15 cellular contexts compared by ENCODE assay signal in genomic region chr12:47777151-47777550, GRCh38. TPM values are rescaled to one million over a fixed set of nuclear protein-coding genes. Genes with fewer than 3 reads are reported as not detected.
DNase-seq lines count a peak whose midpoint lies in the region; ATAC-seq and TF ChIP-seq lines count a peak whose summit lies in the region.
"Had no signal": no experiment of that assay in that cellular context is flagged by ENCODE, and none has a peak within 500 bp of the region (broad histone marks: within the 10 kb centered on the region; RNA-seq: fewer than 3 reads in every experiment).

No MANE protein-coding gene starts in this region.

- no peaks in the 10 kb centered on the region for H3K9me3 Mint-ChIP-seq in activated T-cell treated with anti-CD3 and anti-CD28 coated beads, Interleukin-2, amount 50 U/mL, for 4 hours
- H3K9me3 Mint-ChIP-seq: activated B cell treated with CpG ODN at 0.5 μM for 24 hours; activated T-cell treated with anti-CD3 and anti-CD28 coated beads, Interleukin-2, amount 50 U/mL, for 72 hours; naive B cell had no signal

- TF ChIP-seq CTCF in HL-60 (IDR thresholded peaks at IDR 0.05; ENCODE audit: insufficient read depth, low read length) = no peak
- no peak for TF ChIP-seq CTCF in adrenal gland (IDR thresholded peaks at IDR 0.05)

- no peak for ATAC-seq in GM21576 (IDR thresholded peaks at IDR 0.05; ENCODE audit: unreplicated experiment)
- ATAC-seq in activated T-cell treated with anti-CD3 and anti-CD28 coated beads, Interleukin-2, amount 50 U/mL, for 4 hours = no peak
- ATAC-seq: activated T-cell treated with anti-CD3 and anti-CD28 coated beads, Interleukin-2, amount 50 U/mL, for 72 hours had no signal

- H3K4me3 ChIP-seq in HL-60 (replicated peaks; ENCODE audit: insufficient read depth, low read length) (no peak overlapping the region), adrenal gland (no peak overlapping the region), mesodermal cell (ENCODE audit: extremely low read depth, insufficient read depth, low read length, poor library complexity, severe bottlenecking) (no peak overlapping the region)

- H3K27me3 ChIP-seq in HL-60 (ENCODE audit: insufficient read depth, poor library complexity, severe bottlenecking) = no peaks in the 10 kb centered on the region
- H3K27me3 ChIP-seq in adrenal gland = no peaks in the 10 kb centered on the region

- no peaks in the 10 kb centered on the region for H3K27me3 Mint-ChIP-seq in activated T-cell treated with anti-CD3 and anti-CD28 coated beads, Interleukin-2, amount 50 U/mL, for 4 hours (ENCODE audit: low read depth)
- H3K27me3 Mint-ChIP-seq: activated B cell treated with CpG ODN at 0.5 μM for 24 hours, naive B cell had no signal

- H3K27ac ChIP-seq in HL-60 (replicated peaks) = peak overlapping the region; percentile 55
- peak overlapping the region; percentile 24 to 83 (median 72) for H3K27ac ChIP-seq in adrenal gland
- peak overlapping the region; percentile 43 for H3K27ac ChIP-seq in mesodermal cell (ENCODE audit: low read depth, low read length, severe bottlenecking)
- peak overlapping the region; percentile 99 for H3K27ac ChIP-seq in substantia nigra (ENCODE audit: low read depth, low read length, poor library complexity, severe bottlenecking)

- WGBS in adrenal gland, 4 donors = 77 to 100% (median 100%) methylated on average over 1 of the region's 1 CpG; no CpG with 5 or more reads in 1 of the 4 donors
- WGBS in mesodermal cell (ENCODE audit: insufficient coverage in 2 of 2), 2 experiments = 80 to 100% methylated on average over 1 of the region's 1 CpG

- H3K4me3 Mint-ChIP-seq in activated T-cell treated with anti-CD3 and anti-CD28 coated beads, Interleukin-2, amount 50 U/mL, for 4 hours = no peak overlapping the region
- H3K4me3 Mint-ChIP-seq: activated B cell treated with CpG ODN at 0.5 μM for 24 hours; activated T-cell treated with anti-CD3 and anti-CD28 coated beads, Interleukin-2, amount 50 U/mL, for 72 hours had no signal

- H3K4me1 Mint-ChIP-seq in activated T-cell treated with anti-CD3 and anti-CD28 coated beads, Interleukin-2, amount 50 U/mL, for 4 hours (ENCODE audit: low read depth) = peaks cover 35% of the 10 kb centered on the region

- intact Hi-C loops in adrenal gland (cut with DNase I) = loop anchor here in 1 of 2 donors (5.0 kb wide), 1 partner anchor 35 kb away; no protein-coding TSS in a partner anchor

- TF ChIP-seq POLR2A in adrenal gland (IDR thresholded peaks at IDR 0.05) = no peak

- no peaks in the 10 kb centered on the region for H3K36me3 Mint-ChIP-seq in activated T-cell treated with anti-CD3 and anti-CD28 coated beads, Interleukin-2, amount 50 U/mL, for 4 hours (ENCODE audit: insufficient read depth)
- H3K36me3 Mint-ChIP-seq: naive B cell had no signal

- H3K4me1 ChIP-seq in adrenal gland (replicated peaks in 1 of 2) (peaks cover 42 to 63% of the 10 kb centered on the region in 2 donors), mesodermal cell (ENCODE audit: control insufficient read depth, insufficient read depth, low read length, poor library complexity, severe bottlenecking) (peaks cover 36% of the 10 kb centered on the region)

- no peak for DNase-seq in HL-60 (ENCODE audit: low read depth in 1 of 2, low spot score in 1 of 2)
- no peak for DNase-seq in adrenal gland
- DNase-seq in substantia nigra (lab: John Stamatoyannopoulos, UW) = peak in 2 of 49 donors; percentile 19 to 27
- no peak for DNase-seq in mucosa of gallbladder (ENCODE audit: low spot score)
- DNase-seq in cerebellum (ENCODE audit: low spot score) = no peak
- DNase-seq in activated T-cell treated with anti-CD3 and anti-CD28 coated beads, Interleukin-2, amount 50 U/mL, for 4 hours = no peak
- DNase-seq: activated B cell treated with CpG ODN at 0.5 μM for 24 hours; activated T-cell treated with anti-CD3 and anti-CD28 coated beads, Interleukin-2, amount 50 U/mL, for 72 hours; naive B cell; NCI-H1105 treated with DMSO at 0.1 percent for 48 hours; NCI-H526 treated with DMSO at 0.1 percent for 48 hours had no signal

- H3K9me3 ChIP-seq in adrenal gland (replicated peaks in 1 of 3) (no peaks in the 10 kb centered on the region), mesodermal cell (ENCODE audit: control insufficient read depth, low read length) (no peaks in the 10 kb centered on the region)

- H3K36me3 ChIP-seq in adrenal gland (replicated peaks in 1 of 2) (peaks cover 0 to 6% of the 10 kb centered on the region in 2 donors), mesodermal cell (ENCODE audit: control insufficient read depth, insufficient read depth, low read length) (peaks cover 7% of the 10 kb centered on the region)

RNA-seq across cellular contexts. Expression of gene SLC48A1, which starts 4.1 kb away (rescaled TPM):
- 10 to 100 TPM; 52.5 to 91.9 (median 73.6) TPM for total RNA-seq in adrenal gland
- 10 to 100 TPM; 36.3 to 51.0 (median 44.8) TPM for polyA plus RNA-seq in adrenal gland
- polyA plus RNA-seq in mesodermal cell (2013, experiment 1 of 2) = 13.9 TPM
- polyA plus RNA-seq in mesodermal cell (2013, experiment 2 of 2) = 14.5 TPM
- total RNA-seq in mucosa of gallbladder = 73.1 TPM
- 7.8 TPM for total RNA-seq in cerebellum
- total RNA-seq in activated T-cell treated with anti-CD3 and anti-CD28 coated beads, Interleukin-2, amount 50 U/mL, for 4 hours = 1 to 10 TPM; 4.0 to 5.2 (median 5.0) TPM

RNA-seq across cellular contexts. Expression of gene RAPGEF3, which starts 18.5 kb away (rescaled TPM):
- 10 to 100 TPM in 3 of 8 donors, 1 to 10 TPM in 5; 2.4 to 14.6 (median 9.3) TPM for total RNA-seq in adrenal gland
- 10 to 100 TPM in 2 of 3 donors, 1 to 10 TPM in 1; 1.4 to 69.4 (median 43.8) TPM for polyA plus RNA-seq in adrenal gland
- 17.1 TPM for polyA plus RNA-seq in mesodermal cell (2013, experiment 1 of 2)
- 11.3 TPM for polyA plus RNA-seq in mesodermal cell (2013, experiment 2 of 2)
- 54.8 TPM for total RNA-seq in mucosa of gallbladder
- 11.9 TPM for total RNA-seq in cerebellum
- 1 to 10 TPM in 1 of 3 donors, under 1 TPM in 2; 0.55 to 1.3 (median 0.66) TPM for total RNA-seq in activated T-cell treated with anti-CD3 and anti-CD28 coated beads, Interleukin-2, amount 50 U/mL, for 4 hours

RNA-seq across cellular contexts. Expression of gene HDAC7, which starts 42.6 kb away (rescaled TPM):
- total RNA-seq in adrenal gland (100 to 1,000 TPM in 5 of 8 donors, 10 to 100 TPM in 3; 66.6 to 178 (median 147) TPM), mucosa of gallbladder (120 TPM), cerebellum (12.1 TPM)
- 100 to 1,000 TPM; 110 to 184 (median 164) TPM for polyA plus RNA-seq in adrenal gland
- polyA plus RNA-seq in mesodermal cell (2013, experiment 1 of 2) = 118 TPM
- polyA plus RNA-seq in mesodermal cell (2013, experiment 2 of 2) = 98.0 TPM
- total RNA-seq in activated T-cell treated with anti-CD3 and anti-CD28 coated beads, Interleukin-2, amount 50 U/mL, for 4 hours = 100 to 1,000 TPM; 168 to 199 (median 199) TPM

RNA-seq across cellular contexts. Expression of gene ENDOU, which starts 51.9 kb away (rescaled TPM):
- total RNA-seq in adrenal gland (1 to 10 TPM in 3 of 8 donors, under 1 TPM in 2, not detected in 3; 0.18 to 2.6 (median 1.1) TPM), mucosa of gallbladder (not detected), cerebellum (not detected)
- under 1 TPM; 0.11 to 0.51 (median 0.16) TPM for polyA plus RNA-seq in adrenal gland
- polyA plus RNA-seq in mesodermal cell (2013, experiment 1 of 2) = 0.26 TPM
- polyA plus RNA-seq in mesodermal cell (2013, experiment 2 of 2) = not detected
- total RNA-seq in activated T-cell treated with anti-CD3 and anti-CD28 coated beads, Interleukin-2, amount 50 U/mL, for 4 hours = under 1 TPM in 1 of 3 donors, not detected in 2; 0.14 TPM
- total RNA-seq: HT-29, SK-MEL-5 had no signal

Comparison
In these comparisons a context has a peak if more than half of its experiments do, and no peak if none do; other contexts are left out.
1. H3K27ac ChIP-seq: peak in every context shown above with its lines; median percentile 99 in substantia nigra; 72 in adrenal gland; 55 in HL-60; 43 in mesodermal cell.